24 cellular contexts compared by ENCODE assay signal in the genomic region with DNA sequence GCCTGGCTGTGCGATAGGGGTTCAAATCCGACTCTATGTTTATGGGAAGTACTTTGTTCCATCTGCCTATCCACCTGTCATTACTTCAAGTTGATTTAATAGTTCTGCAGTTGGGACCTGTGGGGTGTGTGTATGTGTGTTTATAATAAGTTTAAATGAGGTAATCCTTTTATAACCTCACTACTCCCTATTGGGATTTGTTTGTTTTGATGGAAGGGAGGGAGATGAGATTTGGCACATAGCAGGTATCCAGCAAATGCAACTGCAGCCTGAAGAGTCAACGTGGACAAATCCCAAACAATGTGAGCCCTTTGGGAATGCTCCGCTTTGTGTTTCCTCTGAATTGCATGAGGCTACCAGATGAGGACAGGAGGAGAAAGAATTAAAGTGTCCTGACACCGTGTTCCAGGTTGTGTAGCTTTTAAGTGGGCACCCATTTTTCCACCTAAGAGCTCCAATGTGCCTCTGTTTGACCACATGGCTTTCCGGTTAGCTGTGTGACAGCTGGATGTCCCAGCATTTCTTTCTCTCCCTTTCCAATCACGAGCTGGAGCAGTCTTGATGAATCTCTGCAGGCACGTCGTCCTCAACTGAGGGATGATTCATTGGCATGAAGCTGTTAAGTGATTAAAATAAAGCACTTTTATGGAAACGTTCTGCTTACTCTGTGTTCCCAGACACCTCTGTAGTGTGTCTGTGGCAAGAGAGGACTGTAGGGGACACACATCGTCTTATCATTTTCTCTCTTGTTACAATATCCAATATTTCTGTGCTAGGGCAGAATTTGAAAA.
DNase-seq lines count a peak whose midpoint lies in the region; FAIRE-seq and TF ChIP-seq lines count a peak whose summit lies in the region.
"Had no signal": no experiment of that assay in that cellular context is flagged by ENCODE, and none has a peak within 500 bp of the region (broad histone marks: within the 10 kb centered on the region; RNA-seq: fewer than 3 reads in every experiment).

No MANE protein-coding gene starts in this region.

- DNase-seq in EH (ENCODE audit: low read depth) (peak; percentile 52), LHCN-M2 (ENCODE audit: low read depth) (peak; percentile 61), bronchial epithelial cell (ENCODE audit: low read depth) (no peak), nephron progenitor cell (no peak), UCSD-AML1 (lab: John Stamatoyannopoulos, UW; ENCODE audit: unreplicated experiment) (no peak), NCI-H446 (lab: John Stamatoyannopoulos, UW) (no peak), thyroid gland (no peak), type B pancreatic cell (ENCODE audit: extremely low spot score, unreplicated experiment) (no peak)
- DNase-seq: activated CD8-positive, alpha-beta T cell treated with anti-CD3 and anti-CD28 coated beads for 36 hours; activated gamma-delta T cell treated with Interleukin-2 at 50 U/mL for 16 hours; amniotic stem cell; Caco-2; left colon; NCI-H1930; psoas muscle; spleen; stomach; T1000; upper lobe of left lung had no signal

- H3K9me3 Mint-ChIP-seq in nephron progenitor cell (peaks cover 4% of the 10 kb centered on the region), type B pancreatic cell (no peaks in the 10 kb centered on the region)
- H3K9me3 Mint-ChIP-seq: neural crest cell had no signal

- H3K27ac ChIP-seq in thyroid gland, result no peak overlapping the region
- H3K27ac ChIP-seq: epithelial cell of prostate, KMS-11, psoas muscle, spleen, stomach, upper lobe of left lung had no signal

- H3K4me3 ChIP-seq in bronchial epithelial cell (ENCODE audit: low read depth, low read length) (no peak overlapping the region), thyroid gland (replicated peaks in 1 of 3) (no peak overlapping the region)
- H3K4me3 ChIP-seq: psoas muscle, spleen, stomach, upper lobe of left lung had no signal

- no peaks in the 10 kb centered on the region for H3K4me1 ChIP-seq in thyroid gland
- H3K4me1 ChIP-seq: Caco-2, psoas muscle, spleen, stomach, upper lobe of left lung had no signal

- H3K27me3 ChIP-seq in bronchial epithelial cell (ENCODE audit: control insufficient read depth, insufficient read depth, low read length) (no peaks in the 10 kb centered on the region), thyroid gland (no peaks in the 10 kb centered on the region)
- H3K27me3 ChIP-seq: upper lobe of left lung had no signal

- FAIRE-seq in bronchial epithelial cell (lab: Jason Lieb, UNC), result peak; percentile 18
- FAIRE-seq: frontal cortex had no signal

- intact Hi-C loops in thyroid gland (cut with DNase I), result no loop called here

- H3K4me3 Mint-ChIP-seq in nephron progenitor cell, result no peak overlapping the region
- H3K4me3 Mint-ChIP-seq in type B pancreatic cell, result no peak overlapping the region
- H3K4me3 Mint-ChIP-seq: activated CD8-positive, alpha-beta T cell treated with anti-CD3 and anti-CD28 coated beads for 36 hours; B cell had no signal

- H3K27me3 Mint-ChIP-seq in nephron progenitor cell (ENCODE audit: low read depth, poor library complexity) (peaks cover 49% of the 10 kb centered on the region), type B pancreatic cell (peaks cover 18% of the 10 kb centered on the region)
- H3K27me3 Mint-ChIP-seq: B cell had no signal

- TF ChIP-seq CTCF in bronchial epithelial cell (IDR thresholded peaks at IDR 0.05; ENCODE audit: insufficient read depth, low read length, severe bottlenecking) (no peak), nephron progenitor cell (IDR thresholded peaks at IDR 0.05) (no peak), thyroid gland (IDR thresholded peaks at IDR 0.05) (no peak), type B pancreatic cell (conservative IDR thresholded peaks at IDR 0.05) (no peak)

- WGBS in thyroid gland, 2 donors, result 81 to 85% methylated on average over 11 of the region's 11 CpGs

- H3K9me3 ChIP-seq in thyroid gland, result no peaks in the 10 kb centered on the region
- H3K9me3 ChIP-seq: Caco-2, psoas muscle, upper lobe of left lung had no signal

- H3K4me1 Mint-ChIP-seq in nephron progenitor cell (peaks cover 31% of the 10 kb centered on the region), type B pancreatic cell (ENCODE audit: unreplicated experiment) (peaks cover 24% of the 10 kb centered on the region)
- H3K4me1 Mint-ChIP-seq: B cell had no signal

- TF ChIP-seq POLR2A in thyroid gland (IDR thresholded peaks at IDR 0.05), result no peak

- no peaks in the 10 kb centered on the region for H3K36me3 ChIP-seq in bronchial epithelial cell (ENCODE audit: control insufficient read depth, insufficient read depth, low read length)
- H3K36me3 ChIP-seq in thyroid gland, result no peaks in the 10 kb centered on the region
- H3K36me3 ChIP-seq: spleen, stomach, upper lobe of left lung had no signal

- H3K36me3 Mint-ChIP-seq in nephron progenitor cell (ENCODE audit: low read depth) (no peaks in the 10 kb centered on the region), type B pancreatic cell (no peaks in the 10 kb centered on the region)

- H3K27ac Mint-ChIP-seq in nephron progenitor cell, result peak overlapping the region; percentile 62
- H3K27ac Mint-ChIP-seq in type B pancreatic cell, result no peak overlapping the region
- H3K27ac Mint-ChIP-seq: activated CD8-positive, alpha-beta T cell treated with anti-CD3 and anti-CD28 coated beads for 36 hours; B cell had no signal

Comparison
In these comparisons a context has a peak if more than half of its experiments do, and no peak if none do; other contexts are left out.
1. DNase-seq: peak in EH (single experiment) and LHCN-M2 (single experiment); none in bronchial epithelial cell (single experiment), nephron progenitor cell (single experiment), UCSD-AML1 (single experiment), NCI-H446 (0 of 2), thyroid gland (0 of 2) and type B pancreatic cell (single experiment).